1 cellular context compared by ENCODE assay signal in the genomic region with DNA sequence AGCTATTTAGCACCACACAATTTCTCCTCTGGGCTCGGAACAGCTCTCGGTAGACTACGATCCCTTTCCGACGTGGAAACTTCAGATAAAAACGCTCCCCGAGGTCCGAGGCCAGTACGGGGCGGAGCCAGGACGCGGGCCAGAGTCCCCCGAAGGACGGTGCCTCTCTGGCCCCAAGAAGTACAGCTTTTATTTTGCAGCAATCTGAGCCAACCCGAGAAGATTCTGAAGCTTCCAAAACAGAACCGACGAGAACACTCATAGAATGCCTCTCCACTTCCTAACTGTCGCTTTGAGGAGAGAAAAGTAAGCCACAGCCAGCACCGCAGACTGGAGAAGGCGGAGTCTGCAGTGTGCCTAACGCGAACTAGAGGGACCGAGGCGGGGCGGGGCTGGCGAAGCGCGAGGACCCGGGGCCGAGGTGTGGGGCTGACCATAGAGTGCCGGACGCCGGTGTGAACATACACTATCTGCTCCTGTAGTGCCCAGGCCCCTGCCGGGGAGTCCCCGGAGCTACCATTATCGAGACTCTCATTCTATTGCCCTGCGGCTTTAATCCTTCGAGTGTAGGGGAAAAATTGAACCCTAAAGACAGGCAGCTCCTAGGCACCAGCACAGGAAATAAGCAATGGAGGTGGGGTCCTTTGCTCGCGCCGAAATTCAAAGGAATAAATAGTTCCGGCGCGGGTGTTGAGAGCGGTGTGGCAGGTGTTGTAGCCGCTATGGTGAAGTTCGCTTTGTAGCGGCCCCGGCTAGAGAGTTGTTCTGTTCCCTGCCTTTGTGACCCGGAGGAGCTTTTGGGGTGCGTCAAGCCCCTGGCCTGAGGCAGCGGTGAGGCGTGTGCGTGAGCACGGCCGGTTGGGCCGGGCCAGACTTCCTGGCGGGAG.
TF ChIP-seq lines count a peak whose summit lies in the region.

A gene (plus strand): TSS at position 663 of the 887 bp plus-strand sequence. CDS start 1,076 bp downstream, outside the sequence.

TF ChIP-seq in H1, 55 proteins besides CTCF, POLR2A, EP300 and RAD21:
- TF ChIP-seq MAFK (IDR thresholded peaks at IDR 0.05; ENCODE audit: low read depth, low read length) = no peak
- TF ChIP-seq, protein P1, sequence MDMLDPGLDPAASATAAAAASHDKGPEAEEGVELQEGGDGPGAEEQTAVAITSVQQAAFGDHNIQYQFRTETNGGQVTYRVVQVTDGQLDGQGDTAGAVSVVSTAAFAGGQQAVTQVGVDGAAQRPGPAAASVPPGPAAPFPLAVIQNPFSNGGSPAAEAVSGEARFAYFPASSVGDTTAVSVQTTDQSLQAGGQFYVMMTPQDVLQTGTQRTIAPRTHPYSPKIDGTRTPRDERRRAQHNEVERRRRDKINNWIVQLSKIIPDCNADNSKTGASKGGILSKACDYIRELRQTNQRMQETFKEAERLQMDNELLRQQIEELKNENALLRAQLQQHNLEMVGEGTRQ (IDR thresholded peaks at IDR 0.05; ENCODE audit: low read length) = no peak
- no peak for TF ChIP-seq RXRA (IDR thresholded peaks at IDR 0.05; ENCODE audit: insufficient read depth, low read depth, low read length)
- TF ChIP-seq YY1 (IDR thresholded peaks at IDR 0.05; ENCODE audit: low read depth, low read length) = 0 out of 2 replicates have a peak, but pooled peaks have one; percentile 46
- TF ChIP-seq SAP30 (IDR thresholded peaks at IDR 0.05; ENCODE audit: insufficient read depth, insufficient replicate concordance, low read length) = no peak
- no peak for TF ChIP-seq SRF (IDR thresholded peaks at IDR 0.05; ENCODE audit: low read depth, low read length)
- TF ChIP-seq, protein P2, sequence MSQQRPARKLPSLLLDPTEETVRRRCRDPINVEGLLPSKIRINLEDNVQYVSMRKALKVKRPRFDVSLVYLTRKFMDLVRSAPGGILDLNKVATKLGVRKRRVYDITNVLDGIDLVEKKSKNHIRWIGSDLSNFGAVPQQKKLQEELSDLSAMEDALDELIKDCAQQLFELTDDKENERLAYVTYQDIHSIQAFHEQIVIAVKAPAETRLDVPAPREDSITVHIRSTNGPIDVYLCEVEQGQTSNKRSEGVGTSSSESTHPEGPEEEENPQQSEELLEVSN (IDR thresholded peaks at IDR 0.05) = peak; percentile 25; the same call in 1 of the 2 replicates
- no peak for TF ChIP-seq CBX5 (IDR thresholded peaks at IDR 0.05; ENCODE audit: low read depth, low read length)
- TF ChIP-seq, protein P3, sequence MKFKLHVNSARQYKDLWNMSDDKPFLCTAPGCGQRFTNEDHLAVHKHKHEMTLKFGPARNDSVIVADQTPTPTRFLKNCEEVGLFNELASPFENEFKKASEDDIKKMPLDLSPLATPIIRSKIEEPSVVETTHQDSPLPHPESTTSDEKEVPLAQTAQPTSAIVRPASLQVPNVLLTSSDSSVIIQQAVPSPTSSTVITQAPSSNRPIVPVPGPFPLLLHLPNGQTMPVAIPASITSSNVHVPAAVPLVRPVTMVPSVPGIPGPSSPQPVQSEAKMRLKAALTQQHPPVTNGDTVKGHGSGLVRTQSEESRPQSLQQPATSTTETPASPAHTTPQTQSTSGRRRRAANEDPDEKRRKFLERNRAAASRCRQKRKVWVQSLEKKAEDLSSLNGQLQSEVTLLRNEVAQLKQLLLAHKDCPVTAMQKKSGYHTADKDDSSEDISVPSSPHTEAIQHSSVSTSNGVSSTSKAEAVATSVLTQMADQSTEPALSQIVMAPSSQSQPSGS (IDR thresholded peaks at IDR 0.05; ENCODE audit: low read length) = no peak
- no peak for TF ChIP-seq SP2 (IDR thresholded peaks at IDR 0.05; ENCODE audit: low read length)
- no peak for TF ChIP-seq CHD2 (IDR thresholded peaks at IDR 0.05; ENCODE audit: low read length)
- no peak for TF ChIP-seq CBX8 (IDR thresholded peaks at IDR 0.05; ENCODE audit: borderline replicate concordance, low read depth, low read length)
- no peak for TF ChIP-seq SIRT6 (IDR thresholded peaks at IDR 0.05; ENCODE audit: low read length)
- no peak for TF ChIP-seq SIX5 (IDR thresholded peaks at IDR 0.05; ENCODE audit: low read depth, low read length)
- TF ChIP-seq SIN3A (conservative IDR thresholded peaks at IDR 0.05 in 1 of 2, IDR thresholded peaks at IDR 0.05 in 1 of 2; ENCODE audit: low read depth in 1 of 2, low read length in 2 of 2) = peak; percentile 5 to 32; a peak in 1 of 4 replicates
- no peak for TF ChIP-seq KDM1A (IDR thresholded peaks at IDR 0.05; ENCODE audit: borderline replicate concordance, low read length)
- no peak for TF ChIP-seq BRCA1 (IDR thresholded peaks at IDR 0.05; ENCODE audit: low read depth, low read length)
- TF ChIP-seq EGR1 (IDR thresholded peaks at IDR 0.05; ENCODE audit: borderline replicate concordance, low read depth, low read length) = no peak
- TF ChIP-seq, protein P4, sequence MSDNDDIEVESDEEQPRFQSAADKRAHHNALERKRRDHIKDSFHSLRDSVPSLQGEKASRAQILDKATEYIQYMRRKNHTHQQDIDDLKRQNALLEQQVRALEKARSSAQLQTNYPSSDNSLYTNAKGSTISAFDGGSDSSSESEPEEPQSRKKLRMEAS (IDR thresholded peaks at IDR 0.05) = peak; percentile 54; the same call in 1 of the 2 replicates
- TF ChIP-seq TAF1 (IDR thresholded peaks at IDR 0.05; ENCODE audit: low read depth, low read length) = peak; percentile 90
- peak; percentile 99 for TF ChIP-seq SP4 (IDR thresholded peaks at IDR 0.05; ENCODE audit: low read length)
- no peak for TF ChIP-seq BACH1 (IDR thresholded peaks at IDR 0.05; ENCODE audit: low read length)
- TF ChIP-seq ASH2L (IDR thresholded peaks at IDR 0.05; ENCODE audit: low read length) = peak; percentile 81
- no peak for TF ChIP-seq RNF2 (IDR thresholded peaks at IDR 0.05; ENCODE audit: borderline replicate concordance, low read depth, low read length, missing control alignments, poor library complexity, severe bottlenecking)
- no peak for TF ChIP-seq JUN (IDR thresholded peaks at IDR 0.05; ENCODE audit: low read depth, low read length)
- TF ChIP-seq POU5F1 (IDR thresholded peaks at IDR 0.05; ENCODE audit: low read depth, low read length) = no peak
- TF ChIP-seq BCL11A (IDR thresholded peaks at IDR 0.05; ENCODE audit: low read depth in 2 of 2, low read length in 2 of 2) = no peak
- peak; percentile 59 for TF ChIP-seq GTF2F1 (IDR thresholded peaks at IDR 0.05; ENCODE audit: borderline replicate concordance, low read depth, low read length)
- no peak for TF ChIP-seq KDM5A (IDR thresholded peaks at IDR 0.05; ENCODE audit: low read length)
- TF ChIP-seq SUZ12 (IDR thresholded peaks at IDR 0.05; ENCODE audit: low read length) = no peak
- peak; percentile 71; the same call in 1 of the 2 replicates for TF ChIP-seq TBP (IDR thresholded peaks at IDR 0.05; ENCODE audit: low read depth, low read length)
- TF ChIP-seq RBBP5 (IDR thresholded peaks at IDR 0.05; ENCODE audit: borderline replicate concordance, low read depth, low read length) = no peak
- no peak for TF ChIP-seq HDAC6 (IDR thresholded peaks at IDR 0.05; ENCODE audit: low read depth, low read length)
- peak; percentile 90 for TF ChIP-seq PHF8 (conservative IDR thresholded peaks at IDR 0.05; ENCODE audit: low read depth, low read length)
- TF ChIP-seq GABPA (IDR thresholded peaks at IDR 0.05; ENCODE audit: borderline replicate concordance, insufficient read depth, low read length) = no peak
- TF ChIP-seq, protein P5, sequence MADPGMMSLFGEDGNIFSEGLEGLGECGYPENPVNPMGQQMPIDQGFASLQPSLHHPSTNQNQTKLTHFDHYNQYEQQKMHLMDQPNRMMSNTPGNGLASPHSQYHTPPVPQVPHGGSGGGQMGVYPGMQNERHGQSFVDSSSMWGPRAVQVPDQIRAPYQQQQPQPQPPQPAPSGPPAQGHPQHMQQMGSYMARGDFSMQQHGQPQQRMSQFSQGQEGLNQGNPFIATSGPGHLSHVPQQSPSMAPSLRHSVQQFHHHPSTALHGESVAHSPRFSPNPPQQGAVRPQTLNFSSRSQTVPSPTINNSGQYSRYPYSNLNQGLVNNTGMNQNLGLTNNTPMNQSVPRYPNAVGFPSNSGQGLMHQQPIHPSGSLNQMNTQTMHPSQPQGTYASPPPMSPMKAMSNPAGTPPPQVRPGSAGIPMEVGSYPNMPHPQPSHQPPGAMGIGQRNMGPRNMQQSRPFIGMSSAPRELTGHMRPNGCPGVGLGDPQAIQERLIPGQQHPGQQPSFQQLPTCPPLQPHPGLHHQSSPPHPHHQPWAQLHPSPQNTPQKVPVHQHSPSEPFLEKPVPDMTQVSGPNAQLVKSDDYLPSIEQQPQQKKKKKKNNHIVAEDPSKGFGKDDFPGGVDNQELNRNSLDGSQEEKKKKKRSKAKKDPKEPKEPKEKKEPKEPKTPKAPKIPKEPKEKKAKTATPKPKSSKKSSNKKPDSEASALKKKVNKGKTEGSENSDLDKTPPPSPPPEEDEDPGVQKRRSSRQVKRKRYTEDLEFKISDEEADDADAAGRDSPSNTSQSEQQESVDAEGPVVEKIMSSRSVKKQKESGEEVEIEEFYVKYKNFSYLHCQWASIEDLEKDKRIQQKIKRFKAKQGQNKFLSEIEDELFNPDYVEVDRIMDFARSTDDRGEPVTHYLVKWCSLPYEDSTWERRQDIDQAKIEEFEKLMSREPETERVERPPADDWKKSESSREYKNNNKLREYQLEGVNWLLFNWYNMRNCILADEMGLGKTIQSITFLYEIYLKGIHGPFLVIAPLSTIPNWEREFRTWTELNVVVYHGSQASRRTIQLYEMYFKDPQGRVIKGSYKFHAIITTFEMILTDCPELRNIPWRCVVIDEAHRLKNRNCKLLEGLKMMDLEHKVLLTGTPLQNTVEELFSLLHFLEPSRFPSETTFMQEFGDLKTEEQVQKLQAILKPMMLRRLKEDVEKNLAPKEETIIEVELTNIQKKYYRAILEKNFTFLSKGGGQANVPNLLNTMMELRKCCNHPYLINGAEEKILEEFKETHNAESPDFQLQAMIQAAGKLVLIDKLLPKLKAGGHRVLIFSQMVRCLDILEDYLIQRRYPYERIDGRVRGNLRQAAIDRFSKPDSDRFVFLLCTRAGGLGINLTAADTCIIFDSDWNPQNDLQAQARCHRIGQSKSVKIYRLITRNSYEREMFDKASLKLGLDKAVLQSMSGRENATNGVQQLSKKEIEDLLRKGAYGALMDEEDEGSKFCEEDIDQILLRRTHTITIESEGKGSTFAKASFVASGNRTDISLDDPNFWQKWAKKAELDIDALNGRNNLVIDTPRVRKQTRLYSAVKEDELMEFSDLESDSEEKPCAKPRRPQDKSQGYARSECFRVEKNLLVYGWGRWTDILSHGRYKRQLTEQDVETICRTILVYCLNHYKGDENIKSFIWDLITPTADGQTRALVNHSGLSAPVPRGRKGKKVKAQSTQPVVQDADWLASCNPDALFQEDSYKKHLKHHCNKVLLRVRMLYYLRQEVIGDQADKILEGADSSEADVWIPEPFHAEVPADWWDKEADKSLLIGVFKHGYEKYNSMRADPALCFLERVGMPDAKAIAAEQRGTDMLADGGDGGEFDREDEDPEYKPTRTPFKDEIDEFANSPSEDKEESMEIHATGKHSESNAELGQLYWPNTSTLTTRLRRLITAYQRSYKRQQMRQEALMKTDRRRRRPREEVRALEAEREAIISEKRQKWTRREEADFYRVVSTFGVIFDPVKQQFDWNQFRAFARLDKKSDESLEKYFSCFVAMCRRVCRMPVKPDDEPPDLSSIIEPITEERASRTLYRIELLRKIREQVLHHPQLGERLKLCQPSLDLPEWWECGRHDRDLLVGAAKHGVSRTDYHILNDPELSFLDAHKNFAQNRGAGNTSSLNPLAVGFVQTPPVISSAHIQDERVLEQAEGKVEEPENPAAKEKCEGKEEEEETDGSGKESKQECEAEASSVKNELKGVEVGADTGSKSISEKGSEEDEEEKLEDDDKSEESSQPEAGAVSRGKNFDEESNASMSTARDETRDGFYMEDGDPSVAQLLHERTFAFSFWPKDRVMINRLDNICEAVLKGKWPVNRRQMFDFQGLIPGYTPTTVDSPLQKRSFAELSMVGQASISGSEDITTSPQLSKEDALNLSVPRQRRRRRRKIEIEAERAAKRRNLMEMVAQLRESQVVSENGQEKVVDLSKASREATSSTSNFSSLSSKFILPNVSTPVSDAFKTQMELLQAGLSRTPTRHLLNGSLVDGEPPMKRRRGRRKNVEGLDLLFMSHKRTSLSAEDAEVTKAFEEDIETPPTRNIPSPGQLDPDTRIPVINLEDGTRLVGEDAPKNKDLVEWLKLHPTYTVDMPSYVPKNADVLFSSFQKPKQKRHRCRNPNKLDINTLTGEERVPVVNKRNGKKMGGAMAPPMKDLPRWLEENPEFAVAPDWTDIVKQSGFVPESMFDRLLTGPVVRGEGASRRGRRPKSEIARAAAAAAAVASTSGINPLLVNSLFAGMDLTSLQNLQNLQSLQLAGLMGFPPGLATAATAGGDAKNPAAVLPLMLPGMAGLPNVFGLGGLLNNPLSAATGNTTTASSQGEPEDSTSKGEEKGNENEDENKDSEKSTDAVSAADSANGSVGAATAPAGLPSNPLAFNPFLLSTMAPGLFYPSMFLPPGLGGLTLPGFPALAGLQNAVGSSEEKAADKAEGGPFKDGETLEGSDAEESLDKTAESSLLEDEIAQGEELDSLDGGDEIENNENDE (IDR thresholded peaks at IDR 0.05; ENCODE audit: insufficient replicate concordance, low read length) = peak; percentile 43
- TF ChIP-seq, protein P6, sequence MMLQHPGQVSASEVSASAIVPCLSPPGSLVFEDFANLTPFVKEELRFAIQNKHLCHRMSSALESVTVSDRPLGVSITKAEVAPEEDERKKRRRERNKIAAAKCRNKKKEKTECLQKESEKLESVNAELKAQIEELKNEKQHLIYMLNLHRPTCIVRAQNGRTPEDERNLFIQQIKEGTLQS (IDR thresholded peaks at IDR 0.05; ENCODE audit: insufficient read depth, low read depth, low read length) = no peak
- no peak for TF ChIP-seq CTBP2 (IDR thresholded peaks at IDR 0.05; ENCODE audit: borderline replicate concordance, insufficient read depth, insufficient read length, low read length)
- TF ChIP-seq POLR2AphosphoS5 (IDR thresholded peaks at IDR 0.05; ENCODE audit: low read depth, low read length) = peak; percentile 93
- TF ChIP-seq KDM4A (IDR thresholded peaks at IDR 0.05; ENCODE audit: low read depth, low read length, severe bottlenecking) = peak; percentile 50
- TF ChIP-seq TAF7 (optimal IDR thresholded peaks at IDR 0.05; ENCODE audit: borderline replicate concordance, low read depth, low read length) = peak; percentile 92
- 0 out of 2 replicates have a peak, but pooled peaks have one; percentile 6 for TF ChIP-seq JUND (IDR thresholded peaks at IDR 0.05; ENCODE audit: low read length)
